Comparison of ENCODE assay signal across 7 cellular contexts in the genomic region with DNA sequence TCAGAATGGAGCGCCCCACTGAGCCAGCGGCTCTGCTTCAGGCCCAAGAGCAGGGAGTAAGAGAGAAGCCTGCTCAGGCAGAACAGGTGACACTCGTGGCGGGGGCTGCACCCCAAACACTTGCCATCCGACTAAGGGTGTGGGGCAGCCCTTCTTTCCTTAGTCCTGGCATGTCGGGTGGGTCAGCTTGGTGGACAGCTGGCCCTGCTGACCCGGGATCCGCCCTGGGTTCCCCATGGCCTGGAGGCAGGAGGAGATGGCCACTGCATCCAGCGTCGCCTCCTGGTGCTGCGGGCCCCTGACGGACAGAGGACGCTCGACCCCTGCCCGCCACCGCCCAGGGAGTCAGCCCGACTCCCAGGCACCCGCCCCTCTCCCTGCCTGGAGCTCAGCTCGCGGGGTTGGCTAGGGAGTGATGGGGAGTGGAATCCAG. TPM values are rescaled to one million over a fixed set of nuclear protein-coding genes. Genes with fewer than 3 reads are reported as not detected.
DNase-seq lines count a peak whose midpoint lies in the region; ATAC-seq and TF ChIP-seq lines count a peak whose summit lies in the region.
"Had no signal": no experiment of that assay in that cellular context is flagged by ENCODE, and none has a peak within 500 bp of the region (broad histone marks: within the 10 kb centered on the region; RNA-seq: fewer than 3 reads in every experiment).

No MANE protein-coding gene starts in this region.

- no peaks in the 10 kb centered on the region for H3K36me3 ChIP-seq in GM23338 (ENCODE audit: insufficient read depth)

- H3K4me3 ChIP-seq in GM23338 = peak overlapping the region; percentile 74

- H3K4me1 ChIP-seq in GM23338 (ENCODE audit: insufficient read depth) = peaks cover 5% of the 10 kb centered on the region; the same call in 1 of the 2 replicates

- H3K4me2 ChIP-seq in GM23338 = peak overlapping the region; percentile 96

- CTCF ChIA-PET in MCF 10A (lab: Yijun Ruan, JAX) = interaction anchor here (0.9 to 1.1 kb wide), 2 partner anchors 9 to 115 kb away, joined by 3 to 4 read pairs; no protein-coding TSS in a partner anchor

- no peaks in the 10 kb centered on the region for H3K79me2 ChIP-seq in GM23338 (replicated peaks; ENCODE audit: insufficient read depth)

- H3K4me3 Mint-ChIP-seq in GM23338 (peak overlapping the region; percentile 77), MCF 10A (ENCODE audit: unreplicated experiment) (peak overlapping the region; percentile 71), nephron progenitor cell (peak overlapping the region; percentile 80)

- H3K4me1 Mint-ChIP-seq in GM23338 (peaks cover 2% of the 10 kb centered on the region; the same call in 2 of the 3 replicates), MCF 10A (ENCODE audit: insufficient read depth, unreplicated experiment) (peaks cover 5% of the 10 kb centered on the region), nephron progenitor cell (peaks cover 35% of the 10 kb centered on the region)

- no peaks in the 10 kb centered on the region; the same call in 2 of the 3 replicates for H3K9me3 Mint-ChIP-seq in GM23338
- H3K9me3 Mint-ChIP-seq in MCF 10A (ENCODE audit: unreplicated experiment) = no peaks in the 10 kb centered on the region
- H3K9me3 Mint-ChIP-seq in nephron progenitor cell = no peaks in the 10 kb centered on the region

- no peak for DNase-seq in GM23338 (ENCODE audit: low spot score)
- no peak for DNase-seq in MCF 10A (ENCODE audit: unreplicated experiment)
- DNase-seq in nephron progenitor cell = no peak
- no peak for DNase-seq in NCI-H524 (lab: John Stamatoyannopoulos, UW)
- DNase-seq in NCI-H446 treated with DMSO at 0.1 percent for 48 hours (lab: John Stamatoyannopoulos, UW) = no peak
- DNase-seq in NCI-H2081 treated with DMSO at 0.1 percent for 48 hours (lab: John Stamatoyannopoulos, UW) = no peak
- DNase-seq: GOT3 had no signal

- intact Hi-C loops in MCF 10A (cut with micrococcal nuclease) = no loop called here

- H4K20me1 ChIP-seq in GM23338 (replicated peaks; ENCODE audit: insufficient read depth) = no peaks in the 10 kb centered on the region; the same call in 1 of the 2 replicates

- peak overlapping the region; percentile 93 for H2AFZ ChIP-seq in GM23338

- no peaks in the 10 kb centered on the region for H3K9me2 ChIP-seq in GM23338 (ENCODE audit: insufficient read depth)

- no peak for TF ChIP-seq CTCF in GM23338 (conservative IDR thresholded peaks at IDR 0.05; ENCODE audit: low read depth in 2 of 2)
- TF ChIP-seq CTCF in MCF 10A (IDR thresholded peaks at IDR 0.05; ENCODE audit: unreplicated experiment) = no peak
- no peak for TF ChIP-seq CTCF in nephron progenitor cell (IDR thresholded peaks at IDR 0.05)

- H3K27ac ChIP-seq in GM23338 (ENCODE audit: low read depth) = no peak overlapping the region

- H3K27ac Mint-ChIP-seq in GM23338 (no peak overlapping the region), MCF 10A (ENCODE audit: low read depth, unreplicated experiment) (no peak overlapping the region), nephron progenitor cell (no peak overlapping the region)

- 0 out of 2 replicates have a peak, but pooled peaks cover 3% of the 10 kb centered on the region for H3F3A ChIP-seq in GM23338 (replicated peaks; ENCODE audit: low read depth)

- ATAC-seq in GM23338 = peak; percentile 9

- POLR2A ChIA-PET in MCF 10A (lab: Yijun Ruan, JAX) = interaction anchor here (0.7 to 1.4 kb wide), 3 partner anchors 13 to 121 kb away, joined by 3 to 8 read pairs (median 5); partner anchors contain the start of gene MTG1

- H3K36me3 Mint-ChIP-seq in GM23338 (ENCODE audit: low read depth) = no peaks in the 10 kb centered on the region
- peaks cover 5% of the 10 kb centered on the region for H3K36me3 Mint-ChIP-seq in MCF 10A (ENCODE audit: insufficient read depth, unreplicated experiment)
- H3K36me3 Mint-ChIP-seq in nephron progenitor cell (ENCODE audit: low read depth) = peaks cover 5% of the 10 kb centered on the region

- BruUV-seq in MCF 10A (replicated peaks; lab: Mats Ljungman, UMichigan) = no TSS peak

- peaks cover 60% of the 10 kb centered on the region for H3K27me3 ChIP-seq in GM23338 (ENCODE audit: insufficient read depth)

- H3K27me3 Mint-ChIP-seq in GM23338 (ENCODE audit: insufficient read depth, low read depth, poor library complexity) (peaks cover 41% of the 10 kb centered on the region), MCF 10A (ENCODE audit: insufficient read depth, unreplicated experiment) (no peaks in the 10 kb centered on the region), nephron progenitor cell (ENCODE audit: low read depth, poor library complexity) (peaks cover 78% of the 10 kb centered on the region)

TF ChIP-seq in GM23338, 12 proteins besides CTCF, POLR2A, EP300 and RAD21 (continues in another document):
- TF ChIP-seq POLR2AphosphoS5 (IDR thresholded peaks at IDR 0.05; ENCODE audit: low read depth) (no peak), EZH2phosphoT487 (IDR thresholded peaks at IDR 0.05; ENCODE audit: unreplicated experiment) (no peak), ZNF114 (CRISPR knock-in tag; IDR thresholded peaks at IDR 0.05) (no peak)
- TF ChIP-seq, protein P1, sequence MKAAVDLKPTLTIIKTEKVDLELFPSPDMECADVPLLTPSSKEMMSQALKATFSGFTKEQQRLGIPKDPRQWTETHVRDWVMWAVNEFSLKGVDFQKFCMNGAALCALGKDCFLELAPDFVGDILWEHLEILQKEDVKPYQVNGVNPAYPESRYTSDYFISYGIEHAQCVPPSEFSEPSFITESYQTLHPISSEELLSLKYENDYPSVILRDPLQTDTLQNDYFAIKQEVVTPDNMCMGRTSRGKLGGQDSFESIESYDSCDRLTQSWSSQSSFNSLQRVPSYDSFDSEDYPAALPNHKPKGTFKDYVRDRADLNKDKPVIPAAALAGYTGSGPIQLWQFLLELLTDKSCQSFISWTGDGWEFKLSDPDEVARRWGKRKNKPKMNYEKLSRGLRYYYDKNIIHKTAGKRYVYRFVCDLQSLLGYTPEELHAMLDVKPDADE (IDR thresholded peaks at IDR 0.05) = no peak

RNA-seq across cellular contexts. Expression of gene PAOX, which starts 1.2 kb away (rescaled TPM):
- total RNA-seq in GM23338 (2014; rRNA removed; shearing (Covaris generic)) = 8.7 and 8.8 TPM in 2 replicates
- polyA plus RNA-seq in GM23338 (2016; fragmentation: Nextera tagmentation; extraction: Ambion mirVana) = 4.1 and 6.1 TPM in 2 replicates
- total RNA-seq in MCF 10A (2022) = 1.2 and 1.8 TPM in 2 replicates

RNA-seq across cellular contexts. Expression of gene ECHS1, which starts 4.7 kb away (rescaled TPM):
- total RNA-seq in GM23338 (2014; rRNA removed; shearing (Covaris generic)) = 87.8 and 92.1 TPM in 2 replicates
- 120 and 127 TPM in 2 replicates for polyA plus RNA-seq in GM23338 (2016; fragmentation: Nextera tagmentation; extraction: Ambion mirVana)
- total RNA-seq in MCF 10A (2022) = 72.4 and 82.7 TPM in 2 replicates

RNA-seq across cellular contexts. Expression of gene MTG1, which starts 16.1 kb away (rescaled TPM):
- 35.3 and 45.7 TPM in 2 replicates for total RNA-seq in GM23338 (2014; rRNA removed; shearing (Covaris generic))
- polyA plus RNA-seq in GM23338 (2016; fragmentation: Nextera tagmentation; extraction: Ambion mirVana) = 68.6 and 70.8 TPM in 2 replicates
- total RNA-seq in MCF 10A (2022) = 71.6 and 74.3 TPM in 2 replicates

RNA-seq across cellular contexts. Expression of gene FUOM, which starts 20.0 kb away (rescaled TPM):
- 33.9 and 43.9 TPM in 2 replicates for total RNA-seq in GM23338 (2014; rRNA removed; shearing (Covaris generic))
- polyA plus RNA-seq in GM23338 (2016; fragmentation: Nextera tagmentation; extraction: Ambion mirVana) = 30.8 and 33.0 TPM in 2 replicates
- 16.6 and 22.6 TPM in 2 replicates for total RNA-seq in MCF 10A (2022)

RNA-seq across cellular contexts. Expression of gene PRAP1, which starts 30.7 kb away (rescaled TPM):
- total RNA-seq in GM23338 (2014; rRNA removed; shearing (Covaris generic)) = not detected in 2 replicates
- 0.68 and 1.5 TPM in 2 replicates for polyA plus RNA-seq in GM23338 (2016; fragmentation: Nextera tagmentation; extraction: Ambion mirVana)
- not detected in 2 replicates for total RNA-seq in MCF 10A (2022)
